ENCODE assay signal across 13 cellular contexts in the genomic region with DNA sequence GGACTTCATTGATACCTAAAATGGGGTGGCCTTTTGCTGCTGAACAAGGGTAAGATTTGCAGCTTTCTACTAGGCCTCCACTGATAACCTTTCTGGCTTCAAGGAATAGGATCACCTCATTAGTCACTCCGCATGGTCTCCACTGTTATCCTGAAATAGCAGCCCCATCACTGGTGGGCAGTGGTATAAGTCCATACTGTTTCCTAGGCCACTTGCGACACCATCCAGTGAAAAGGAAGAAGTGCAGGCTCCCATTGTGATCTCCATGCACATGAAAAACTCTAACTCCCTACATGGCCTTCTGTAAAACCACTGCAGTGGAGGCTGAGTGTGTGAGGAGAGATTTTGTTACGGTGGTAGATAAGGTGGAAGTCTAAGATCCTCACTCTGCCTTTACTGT.
A peak's percentile ranks its signal among the peaks of the same experiment; 100 is the strongest.
DNase-seq lines count a peak whose midpoint lies in the region; ATAC-seq, FAIRE-seq and TF ChIP-seq lines count a peak whose summit lies in the region.
"Had no signal": no experiment of that assay in that cellular context is flagged by ENCODE, and none has a peak within 500 bp of the region (broad histone marks: within the 10 kb centered on the region; RNA-seq: fewer than 3 reads in every experiment).

No MANE protein-coding gene starts in this region.

- no peaks in the 10 kb centered on the region for H3K4me1 ChIP-seq in GM12878 (ENCODE audit: control insufficient read depth, insufficient read depth, low read length)
- no peaks in the 10 kb centered on the region for H3K4me1 ChIP-seq in mesendoderm (ENCODE audit: control insufficient read depth, low read depth, low read length)

- no peak overlapping the region for H4K5ac ChIP-seq in mesendoderm (ENCODE audit: low read length)

- no peak for TF ChIP-seq RAD21 in GM12878 (IDR thresholded peaks at IDR 0.05; ENCODE audit: insufficient read depth, low read depth, low read length)

- no peaks in the 10 kb centered on the region for H4K20me1 ChIP-seq in GM12878 (ENCODE audit: control insufficient read depth, insufficient read depth)

- H2AFZ ChIP-seq in GM12878 (ENCODE audit: control insufficient read depth, low read depth, low read length): no peak overlapping the region

- RAD21 ChIA-PET in GM12878 (lab: Charles Lee; ENCODE audit: unreplicated experiment): no interaction called here

- no peak overlapping the region for H3K56ac ChIP-seq in mesendoderm (ENCODE audit: low read length)

- intact Hi-C loops in GM12878 (cut with micrococcal nuclease; ENCODE audit: unreplicated experiment): no loop called here
- intact Hi-C loops in Right ventricle myocardium superior (cut with DNase I): no loop called here

- no peak for FAIRE-seq in GM12878 (lab: Jason Lieb, UNC)
- FAIRE-seq: GM18507, TTC549 had no signal

- no peak overlapping the region for H3K18ac ChIP-seq in mesendoderm (ENCODE audit: low read length)

- H3K36me3 ChIP-seq in GM12878 (ENCODE audit: control insufficient read depth in 2 of 2, insufficient read depth in 2 of 2, low read length in 1 of 2) (no peaks in the 10 kb centered on the region), mesendoderm (ENCODE audit: control insufficient read depth, insufficient read depth, low read length) (no peaks in the 10 kb centered on the region)

- H3K9ac ChIP-seq in GM12878 (ENCODE audit: control insufficient read depth, insufficient read depth, low read length) (no peak overlapping the region), mesendoderm (ENCODE audit: low read length) (no peak overlapping the region)

- in situ Hi-C loops in GM12878 (cut with MboI): no loop called here

- ATAC-seq in GM12878 (peak; percentile 36; the same call in 2 of the 3 replicates), HG03175 (IDR thresholded peaks at IDR 0.05; ENCODE audit: unreplicated experiment) (no peak), Right ventricle myocardium superior (ENCODE audit: poor library complexity) (no peak)
- ATAC-seq: activated T-cell treated with anti-CD3 and anti-CD28 coated beads, Interleukin-2, amount 50 U/mL, for 4 hours had no signal

- H3K27ac ChIP-seq in GM12878 (ENCODE audit: control insufficient read depth, insufficient read depth) (no peak overlapping the region), mesendoderm (ENCODE audit: low read depth, low read length) (no peak overlapping the region)

- no peak overlapping the region for H2BK15ac ChIP-seq in mesendoderm (replicated peaks; ENCODE audit: low read depth)

- no peak overlapping the region for H3K4ac ChIP-seq in mesendoderm (ENCODE audit: low read depth, low read length)

- H3K9me3 ChIP-seq in GM12878 (replicated peaks; ENCODE audit: control insufficient read depth, insufficient read depth, low read length): no peaks in the 10 kb centered on the region

- no peak for TF ChIP-seq EP300 in GM12878 (IDR thresholded peaks at IDR 0.05; ENCODE audit: borderline replicate concordance in 1 of 2, control insufficient read depth in 1 of 2, low read depth in 2 of 2, low read length in 2 of 2)

- peak; percentile 68 for DNase-seq in ELF-1 (ENCODE audit: low read depth, low spot score)
- peak; percentile 5 for DNase-seq in NCI-H460 (ENCODE audit: extremely low read depth, low read depth)
- no peak for DNase-seq in GM12878 (ENCODE audit: low read depth, low spot score)
- DNase-seq in mesendoderm: peak; percentile 96
- no peak for DNase-seq in C1 segment of cervical spinal cord (lab: John Stamatoyannopoulos, UW)
- no peak for DNase-seq in AG08396 (ENCODE audit: low spot score)
- DNase-seq in Right ventricle myocardium superior: no peak
- DNase-seq: activated T-cell treated with anti-CD3 and anti-CD28 coated beads, Interleukin-2, amount 50 U/mL, for 4 hours; DMS79; posterior cingulate gyrus had no signal

- POLR2A ChIA-PET in GM12878 (lab: Charles Lee): no interaction called here

- SMC1A ChIA-PET in GM12878 (lab: Charles Lee; ENCODE audit: uncharacterized antibody, unreplicated experiment): no interaction called here

- CTCF ChIA-PET in GM12878 (lab: Yijun Ruan, JAX): no interaction called here

- no TSS peak for BruUV-seq in GM12878 (replicated peaks; lab: Mats Ljungman, UMichigan)

- no peak overlapping the region for H2BK5ac ChIP-seq in mesendoderm (ENCODE audit: low read length)

- no peaks in the 10 kb centered on the region for H3K27me3 ChIP-seq in GM12878 (replicated peaks in 1 of 2; ENCODE audit: control insufficient read depth in 2 of 2, insufficient read depth in 2 of 2, low read length in 1 of 2)
- no peaks in the 10 kb centered on the region for H3K27me3 ChIP-seq in mesendoderm (ENCODE audit: insufficient read depth, low read length, poor library complexity)

- H2AK5ac ChIP-seq in mesendoderm (ENCODE audit: low read length): no peak overlapping the region

- TF ChIP-seq POLR2A in GM12878 (IDR thresholded peaks at IDR 0.05; ENCODE audit: low read depth, low read length): no peak

- no peaks in the 10 kb centered on the region for H3K79me1 ChIP-seq in mesendoderm (ENCODE audit: low read length)

- no peak overlapping the region for H4K8ac ChIP-seq in mesendoderm (ENCODE audit: low read depth, low read length)

- H3K79me2 ChIP-seq in GM12878 (ENCODE audit: control insufficient read depth, insufficient read depth, low read length) (no peaks in the 10 kb centered on the region), mesendoderm (ENCODE audit: control insufficient read depth, insufficient read depth, low read length) (no peaks in the 10 kb centered on the region)

- no peak overlapping the region for H2BK120ac ChIP-seq in mesendoderm (ENCODE audit: low read depth, low read length)

- no peak; a peak in 1 of 6 replicates for TF ChIP-seq CTCF in GM12878 (IDR thresholded peaks at IDR 0.05 in 2 of 3, conservative IDR thresholded peaks at IDR 0.05 in 1 of 3; ENCODE audit: control insufficient read depth in 2 of 3, extremely low read depth in 1 of 3, insufficient read depth in 1 of 3, low read depth in 3 of 3, low read length in 3 of 3)

- H3K4me2 ChIP-seq in GM12878 (ENCODE audit: control insufficient read depth, insufficient read depth) (no peak overlapping the region), mesendoderm (ENCODE audit: low read length) (no peak overlapping the region)

- no peak overlapping the region for H3K4me3 ChIP-seq in GM12878
- no peak overlapping the region for H3K4me3 ChIP-seq in mesendoderm (ENCODE audit: low read length)

- WGBS in GM12878 (ENCODE audit: insufficient coverage, insufficient replicate concordance, low lambda C conversion rate, missing lambda C conversion rate): 29% methylated on average over 3 of the region's 3 CpGs
- WGBS in mesendoderm (ENCODE audit: extremely low coverage, insufficient coverage, low lambda C conversion rate): no CpG with 5 or more reads among the region's 3 CpGs

- H3K23ac ChIP-seq in mesendoderm (ENCODE audit: low read length): no peak overlapping the region

TF ChIP-seq in GM12878, 131 proteins besides CTCF, POLR2A, EP300 and RAD21 (continues in another document):
- no peak for TF ChIP-seq DPF2 (IDR thresholded peaks at IDR 0.05)
- TF ChIP-seq NR2C2 (IDR thresholded peaks at IDR 0.05; ENCODE audit: borderline replicate concordance, control insufficient read depth, insufficient read length, low read depth): no peak
- TF ChIP-seq, protein P1, sequence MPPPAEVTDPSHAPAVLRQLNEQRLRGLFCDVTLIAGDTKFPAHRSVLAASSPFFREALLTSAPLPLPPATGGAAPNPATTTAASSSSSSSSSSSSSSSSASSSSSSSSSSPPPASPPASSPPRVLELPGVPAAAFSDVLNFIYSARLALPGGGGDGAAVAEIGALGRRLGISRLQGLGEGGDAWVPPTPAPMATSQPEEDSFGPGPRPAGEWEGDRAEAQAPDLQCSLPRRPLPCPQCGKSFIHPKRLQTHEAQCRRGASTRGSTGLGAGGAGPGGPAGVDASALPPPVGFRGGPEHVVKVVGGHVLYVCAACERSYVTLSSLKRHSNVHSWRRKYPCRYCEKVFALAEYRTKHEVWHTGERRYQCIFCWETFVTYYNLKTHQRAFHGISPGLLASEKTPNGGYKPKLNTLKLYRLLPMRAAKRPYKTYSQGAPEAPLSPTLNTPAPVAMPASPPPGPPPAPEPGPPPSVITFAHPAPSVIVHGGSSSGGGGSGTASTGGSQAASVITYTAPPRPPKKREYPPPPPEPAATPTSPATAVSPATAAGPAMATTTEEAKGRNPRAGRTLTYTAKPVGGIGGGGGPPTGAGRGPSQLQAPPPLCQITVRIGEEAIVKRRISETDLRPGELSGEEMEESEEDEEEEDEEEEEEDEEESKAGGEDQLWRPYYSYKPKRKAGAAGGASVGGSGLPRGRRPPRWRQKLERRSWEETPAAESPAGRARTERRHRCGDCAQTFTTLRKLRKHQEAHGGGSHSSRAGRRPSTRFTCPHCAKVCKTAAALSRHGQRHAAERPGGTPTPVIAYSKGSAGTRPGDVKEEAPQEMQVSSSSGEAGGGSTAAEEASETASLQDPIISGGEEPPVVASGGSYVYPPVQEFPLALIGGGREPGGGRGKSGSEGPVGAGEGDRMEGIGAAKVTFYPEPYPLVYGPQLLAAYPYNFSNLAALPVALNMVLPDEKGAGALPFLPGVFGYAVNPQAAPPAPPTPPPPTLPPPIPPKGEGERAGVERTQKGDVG (CRISPR knock-in tag; IDR thresholded peaks at IDR 0.05): no peak
- TF ChIP-seq POLR2AphosphoS2 (IDR thresholded peaks at IDR 0.05; ENCODE audit: low read depth, low read length): no peak
- TF ChIP-seq, protein P2, sequence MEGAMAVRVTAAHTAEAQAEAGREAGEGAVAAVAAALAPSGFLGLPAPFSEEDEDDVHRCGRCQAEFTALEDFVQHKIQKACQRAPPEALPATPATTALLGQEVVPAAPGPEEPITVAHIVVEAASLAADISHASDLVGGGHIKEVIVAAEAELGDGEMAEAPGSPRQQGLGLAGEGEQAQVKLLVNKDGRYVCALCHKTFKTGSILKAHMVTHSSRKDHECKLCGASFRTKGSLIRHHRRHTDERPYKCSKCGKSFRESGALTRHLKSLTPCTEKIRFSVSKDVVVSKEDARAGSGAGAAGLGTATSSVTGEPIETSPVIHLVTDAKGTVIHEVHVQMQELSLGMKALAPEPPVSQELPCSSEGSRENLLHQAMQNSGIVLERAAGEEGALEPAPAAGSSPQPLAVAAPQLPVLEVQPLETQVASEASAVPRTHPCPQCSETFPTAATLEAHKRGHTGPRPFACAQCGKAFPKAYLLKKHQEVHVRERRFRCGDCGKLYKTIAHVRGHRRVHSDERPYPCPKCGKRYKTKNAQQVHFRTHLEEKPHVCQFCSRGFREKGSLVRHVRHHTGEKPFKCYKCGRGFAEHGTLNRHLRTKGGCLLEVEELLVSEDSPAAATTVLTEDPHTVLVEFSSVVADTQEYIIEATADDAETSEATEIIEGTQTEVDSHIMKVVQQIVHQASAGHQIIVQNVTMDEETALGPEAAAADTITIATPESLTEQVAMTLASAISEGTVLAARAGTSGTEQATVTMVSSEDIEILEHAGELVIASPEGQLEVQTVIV (IDR thresholded peaks at IDR 0.05; ENCODE audit: borderline replicate concordance, partially characterized antibody): no peak
- TF ChIP-seq BRCA1 (IDR thresholded peaks at IDR 0.05; ENCODE audit: low read depth, low read length): no peak
- TF ChIP-seq TCF7 (IDR thresholded peaks at IDR 0.05; ENCODE audit: borderline replicate concordance): no peak

Comparison
In these comparisons a context has a peak if more than half of its experiments do, and no peak if none do; other contexts are left out.
1. DNase-seq: peak in ELF-1 (single experiment), NCI-H460 (single experiment) and mesendoderm (single experiment); none in GM12878 (single experiment), C1 segment of cervical spinal cord (0 of 14), AG08396 (single experiment) and Right ventricle myocardium superior (single experiment).